In genomic region chrX:132963846-132964245, GRCh38 we compare ENCODE assay signal across 5 cellular contexts. TPM values are rescaled to one million over a fixed set of nuclear protein-coding genes. Genes with fewer than 3 reads are reported as not detected.
"Had no signal": no experiment of that assay in that cellular context is flagged by ENCODE, and none has a peak within 500 bp of the region (broad histone marks: within the 10 kb centered on the region; RNA-seq: fewer than 3 reads in every experiment).

No MANE protein-coding gene starts in this region.

- H2AFZ ChIP-seq: GM23338 had no signal

- H3K4me3 ChIP-seq: GM23338 had no signal

- ATAC-seq: GM23338, HepG2 had no signal

- DNase-seq: H9, HCEC 1CT had no signal

- H3K4me2 ChIP-seq: GM23338 had no signal

- H3K27ac ChIP-seq: HL-60 had no signal

RNA-seq across cellular contexts. Expression of gene HS6ST2, which starts 5.4 kb away (rescaled TPM):
- total RNA-seq: HepG2 had no signal
